Comparison of ENCODE assay signal across 8 cellular contexts in the genomic region with DNA sequence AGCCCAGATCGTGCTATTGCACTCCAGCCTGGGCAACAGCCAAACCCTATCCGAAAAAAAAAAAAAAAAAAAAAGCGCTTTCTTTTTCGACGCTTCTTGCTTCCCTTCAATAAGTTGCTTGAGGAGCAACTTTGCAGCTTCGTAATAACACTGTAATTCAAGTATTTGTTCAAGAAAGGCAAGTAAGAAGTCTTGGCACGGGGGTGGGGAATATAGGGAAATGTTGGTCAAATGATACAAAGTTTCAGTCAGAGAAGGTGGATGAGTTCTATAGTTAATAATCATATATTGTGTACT. TPM values are rescaled to one million over a fixed set of nuclear protein-coding genes. Genes with fewer than 3 reads are reported as not detected.
DNase-seq lines count a peak whose midpoint lies in the region; ATAC-seq and TF ChIP-seq lines count a peak whose summit lies in the region.

No MANE protein-coding gene starts in this region.

- H4K8ac ChIP-seq in trophoblast cell (ENCODE audit: low read depth, low read length): no peak overlapping the region

- no peak overlapping the region for H3K23ac ChIP-seq in trophoblast cell (ENCODE audit: low read length)

- H3K79me2 ChIP-seq in trophoblast cell (ENCODE audit: control insufficient read depth, insufficient read depth, low read length, poor library complexity): peaks cover 6% of the 10 kb centered on the region

- no peak overlapping the region for H3K18ac ChIP-seq in trophoblast cell (ENCODE audit: low read length)

- H3K79me1 ChIP-seq in trophoblast cell (ENCODE audit: low read length): peaks cover 3% of the 10 kb centered on the region

- H3K9ac ChIP-seq in ES-I3 (ENCODE audit: low read depth, low read length) (peak overlapping the region; percentile 95), trophoblast cell (ENCODE audit: low read length) (no peak overlapping the region)

- peak overlapping the region; percentile 81 for H3K4me2 ChIP-seq in trophoblast cell (ENCODE audit: low read length)

- no peak overlapping the region for H4K91ac ChIP-seq in trophoblast cell (ENCODE audit: low read depth, low read length)

- no peak overlapping the region for H2BK120ac ChIP-seq in trophoblast cell (ENCODE audit: insufficient read depth, low read length, poor library complexity)

- no peak overlapping the region for H2BK5ac ChIP-seq in trophoblast cell (ENCODE audit: low read depth, low read length, poor library complexity)

- no peak overlapping the region for H2AFZ ChIP-seq in trophoblast cell (ENCODE audit: insufficient read depth, low read length, poor library complexity)

- H3K4ac ChIP-seq in trophoblast cell (ENCODE audit: low read depth, low read length): no peak overlapping the region

- intact Hi-C loops in esophagus muscularis mucosa (cut with DNase I): loop anchor here (5.0 kb wide), 3 partner anchors 40 to 105 kb away; a partner anchor contains a TSS

- H4K12ac ChIP-seq in trophoblast cell (ENCODE audit: low read depth, low read length): no peak overlapping the region

- H3K4me1 ChIP-seq in ES-I3 (ENCODE audit: insufficient read depth, low read length): no peaks in the 10 kb centered on the region; the same call in 1 of the 2 replicates
- peaks cover 22% of the 10 kb centered on the region for H3K4me1 ChIP-seq in RWPE2 (ENCODE audit: insufficient read depth, poor library complexity, severe bottlenecking)
- peaks cover 31 to 51% (median 47%) of the 10 kb centered on the region in 4 donors for H3K4me1 ChIP-seq in esophagus muscularis mucosa
- peaks cover 0 to 2% of the 10 kb centered on the region in 2 experiments for H3K4me1 ChIP-seq in trophoblast cell (ENCODE audit: control insufficient read depth in 1 of 2, insufficient read depth in 2 of 2, low read length in 2 of 2)

- no peaks in the 10 kb centered on the region for H3K27me3 ChIP-seq in RWPE2 (ENCODE audit: insufficient read depth, poor library complexity, severe bottlenecking)
- H3K27me3 ChIP-seq in esophagus muscularis mucosa: no peaks in the 10 kb centered on the region
- no peaks in the 10 kb centered on the region for H3K27me3 ChIP-seq in trophoblast cell (ENCODE audit: insufficient read depth, low read length)

- no peak for TF ChIP-seq EP300 in esophagus muscularis mucosa (IDR thresholded peaks at IDR 0.05)

- H3K4me3 ChIP-seq in RWPE2 (ENCODE audit: severe bottlenecking) (peak overlapping the region; percentile 87), esophagus muscularis mucosa (peak overlapping the region; percentile 80 to 95 (median 90)), trophoblast cell (ENCODE audit: low read depth, low read length) (no peak overlapping the region)

- no peaks in the 10 kb centered on the region; the same call in 1 of the 2 replicates for H3K9me3 ChIP-seq in ES-I3 (ENCODE audit: control insufficient read depth, insufficient read depth, low read length)
- no peaks in the 10 kb centered on the region for H3K9me3 ChIP-seq in RWPE2 (ENCODE audit: severe bottlenecking)
- H3K9me3 ChIP-seq in esophagus muscularis mucosa: no peaks in the 10 kb centered on the region
- no peaks in the 10 kb centered on the region for H3K9me3 ChIP-seq in trophoblast cell (ENCODE audit: insufficient read depth, low read depth, low read length)

- TF ChIP-seq CTCF in RWPE2 (IDR thresholded peaks at IDR 0.05; ENCODE audit: poor library complexity, severe bottlenecking) (no peak), esophagus muscularis mucosa (IDR thresholded peaks at IDR 0.05) (no peak)

- H2BK12ac ChIP-seq in trophoblast cell (ENCODE audit: low read length): no peak overlapping the region

- WGBS in esophagus muscularis mucosa: 4% methylated on average over 7 of the region's 7 CpGs
- WGBS in trophoblast cell (ENCODE audit: extremely low coverage, insufficient coverage, insufficient read length): no CpG with 5 or more reads among the region's 7 CpGs

- H2AK5ac ChIP-seq in trophoblast cell (ENCODE audit: low read length): no peak overlapping the region

- H3K27ac ChIP-seq in RWPE2 (ENCODE audit: poor library complexity, severe bottlenecking) (peak overlapping the region; percentile 91), esophagus muscularis mucosa (replicated peaks in 1 of 4) (peak overlapping the region; percentile 84 to 94 (median 90)), trophoblast cell (ENCODE audit: low read depth, low read length) (no peak overlapping the region)

- no peaks in the 10 kb centered on the region for H3K36me3 ChIP-seq in ES-I3 (ENCODE audit: insufficient read depth, low read length)
- peaks cover 18% of the 10 kb centered on the region for H3K36me3 ChIP-seq in RWPE2 (ENCODE audit: low read depth)
- no peaks in the 10 kb centered on the region for H3K36me3 ChIP-seq in esophagus muscularis mucosa
- H3K36me3 ChIP-seq in trophoblast cell (ENCODE audit: control insufficient read depth in 1 of 2, insufficient read depth in 2 of 2, low read length in 2 of 2): no peaks in the 10 kb centered on the region

- no peak for ATAC-seq in RWPE2 (ENCODE audit: low read depth)
- no peak for ATAC-seq in GM18907 (IDR thresholded peaks at IDR 0.05; ENCODE audit: unreplicated experiment)

- H3K14ac ChIP-seq in trophoblast cell (ENCODE audit: low read length): no peak overlapping the region

- no peak for TF ChIP-seq POLR2A in esophagus muscularis mucosa (IDR thresholded peaks at IDR 0.05; ENCODE audit: low read depth)

- no peak for DNase-seq in RWPE2 (ENCODE audit: low spot score)
- DNase-seq in esophagus muscularis mucosa (ENCODE audit: extremely low spot score): no peak
- DNase-seq in trophoblast cell: peak in 1 of 2 donors; percentile 10
- no peak for DNase-seq in NCI-H146 treated with DMSO at 0.1 percent for 48 hours (lab: John Stamatoyannopoulos, UW; ENCODE audit: unreplicated experiment)
- DNase-seq in GF-D8 (lab: John Stamatoyannopoulos, UW): no peak
- no peak for DNase-seq in GM19238 (ENCODE audit: insufficient read length, low spot score)

RNA-seq across cellular contexts. Expression of a gene that starts 0.9 kb away (rescaled TPM):
- 10 to 100 TPM; 15.8 to 29.8 (median 27.4) TPM for total RNA-seq in esophagus muscularis mucosa
- 72.9 and 74.4 TPM in 2 replicates for polyA plus RNA-seq in trophoblast cell (2013)

RNA-seq across cellular contexts. Expression of a gene that starts 29.4 kb away (rescaled TPM):
- 100 to 1,000 TPM in 3 of 4 donors, 10 to 100 TPM in 1; 92.6 to 136 (median 134) TPM for total RNA-seq in esophagus muscularis mucosa
- 93.6 and 96.6 TPM in 2 replicates for polyA plus RNA-seq in trophoblast cell (2013)

RNA-seq across cellular contexts. Expression of a gene that starts 39.2 kb away (rescaled TPM):
- 1 to 10 TPM; 2.7 to 8.0 (median 4.6) TPM for total RNA-seq in esophagus muscularis mucosa
- polyA plus RNA-seq in trophoblast cell (2013): 0.03 TPM in 2 replicates

RNA-seq across cellular contexts. Expression of a gene that starts 56.6 kb away (rescaled TPM):
- total RNA-seq in esophagus muscularis mucosa: 1 to 10 TPM; 2.2 to 3.3 (median 2.7) TPM
- 4.0 and 4.2 TPM in 2 replicates for polyA plus RNA-seq in trophoblast cell (2013)
